Comparison of ENCODE assay signal across 13 cellular contexts in genomic region chr22:32951081-32951806, GRCh38.
DNase-seq lines count a peak whose midpoint lies in the region; ATAC-seq and TF ChIP-seq lines count a peak whose summit lies in the region.
"Had no signal": no experiment of that assay in that cellular context is flagged by ENCODE, and none has a peak within 500 bp of the region (broad histone marks: within the 10 kb centered on the region; RNA-seq: fewer than 3 reads in every experiment).

No MANE protein-coding gene starts in this region.

- H3K9me3 ChIP-seq in BLaER1 (peaks cover 3% of the 10 kb centered on the region; the same call in 1 of the 2 replicates), lower lobe of right lung (no peaks in the 10 kb centered on the region), PC-9 (ENCODE audit: insufficient read depth, low read depth) (no peaks in the 10 kb centered on the region)
- H3K9me3 ChIP-seq: body of pancreas, psoas muscle had no signal

- peak in 1 of 2 donors; percentile 42 for ATAC-seq in lower lobe of right lung
- ATAC-seq: body of pancreas had no signal

- BruUV-seq in PC-9 (replicated peaks; lab: Mats Ljungman, UMichigan): no TSS peak

- H3K4me3 ChIP-seq in BLaER1 (0 out of 2 replicates have a peak overlapping the region, but pooled peaks have one; percentile 19), GM12875 (ENCODE audit: low read depth, low read length) (no peak overlapping the region), choroid plexus epithelial cell (ENCODE audit: low read depth, low read length) (no peak overlapping the region), lower lobe of right lung (no peak overlapping the region), PC-9 (no peak overlapping the region)
- H3K4me3 ChIP-seq: body of pancreas, psoas muscle had no signal

- H3K27me3 ChIP-seq in BLaER1: no peaks in the 10 kb centered on the region
- H3K27me3 ChIP-seq in lower lobe of right lung (ENCODE audit: low read depth): no peaks in the 10 kb centered on the region
- peaks cover 25% of the 10 kb centered on the region for H3K27me3 ChIP-seq in PC-9 (ENCODE audit: insufficient read depth, low read depth)
- H3K27me3 ChIP-seq: body of pancreas had no signal

- TF ChIP-seq CTCF in GM12875 (IDR thresholded peaks at IDR 0.05; ENCODE audit: borderline replicate concordance, insufficient read depth, low read depth, low read length) (0 out of 2 replicates have a peak, but pooled peaks have one; percentile 1), choroid plexus epithelial cell (conservative IDR thresholded peaks at IDR 0.05; ENCODE audit: low read depth, low read length) (peak; percentile 23), lower lobe of right lung (IDR thresholded peaks at IDR 0.05) (peak; percentile 15), PC-9 (conservative IDR thresholded peaks at IDR 0.05) (no peak)

- H4K20me1 ChIP-seq in BLaER1 (no peaks in the 10 kb centered on the region), PC-9 (ENCODE audit: insufficient read depth) (no peaks in the 10 kb centered on the region)

- H3K36me3 ChIP-seq in BLaER1 (no peaks in the 10 kb centered on the region), lower lobe of right lung (no peaks in the 10 kb centered on the region), PC-9 (ENCODE audit: low read depth) (no peaks in the 10 kb centered on the region)

- POLR2A ChIA-PET in PC-9 (lab: Charles Lee; ENCODE audit: unreplicated experiment): interaction anchor here (0.6 kb wide), 1 partner anchor 205 kb away, joined by 4 read pairs; no protein-coding TSS in a partner anchor

- no peak overlapping the region for H2AFZ ChIP-seq in PC-9

- H3K9me2 ChIP-seq in PC-9 (ENCODE audit: insufficient read depth): no peaks in the 10 kb centered on the region

- CTCF ChIA-PET in PC-9 (lab: Charles Lee): interaction anchor here (0.6 kb wide), 1 partner anchor 420 kb away, joined by 6 read pairs; no protein-coding TSS in a partner anchor

- H3K4me1 ChIP-seq in BLaER1: peaks cover 30% of the 10 kb centered on the region
- H3K4me1 ChIP-seq in lower lobe of right lung: peaks cover 35% of the 10 kb centered on the region
- H3K4me1 ChIP-seq in PC-9 (replicated peaks; ENCODE audit: insufficient read depth): no peaks in the 10 kb centered on the region
- H3K4me1 ChIP-seq: body of pancreas, psoas muscle had no signal

- H3K9ac ChIP-seq in BLaER1: peak overlapping the region; percentile 21; the same call in 1 of the 2 replicates

- DNase-seq in choroid plexus epithelial cell (ENCODE audit: low read depth): no peak
- DNase-seq in lower lobe of right lung: no peak
- DNase-seq in midbrain (lab: John Stamatoyannopoulos, UW): no peak
- DNase-seq in NCI-H1092 treated with DMSO at 0.1 percent for 48 hours (lab: John Stamatoyannopoulos, UW): no peak
- no peak for DNase-seq in PC-9
- no peak for DNase-seq in stimulated activated naive CD4-positive, alpha-beta T cell (lab: John Stamatoyannopoulos, UW)
- DNase-seq: activated effector memory CD4-positive, alpha-beta T cell treated with anti-CD3 and anti-CD28 coated beads, Interleukin-2, amount 50 U/mL, for 16 hours; CD4-positive, alpha-beta T cell; KBM-7 had no signal

- no peaks in the 10 kb centered on the region for H3F3A ChIP-seq in PC-9 (ENCODE audit: insufficient read depth, low read depth)

- H3K4me2 ChIP-seq in BLaER1 (peak overlapping the region; percentile 89), PC-9 (no peak overlapping the region)

- H3K27ac ChIP-seq in BLaER1 (peak overlapping the region; percentile 12; the same call in 1 of the 2 replicates), lower lobe of right lung (peak overlapping the region; percentile 59), PC-9 (no peak overlapping the region)
- H3K27ac ChIP-seq: body of pancreas, psoas muscle had no signal

- no peaks in the 10 kb centered on the region for H3K79me2 ChIP-seq in PC-9 (ENCODE audit: low read depth)

- intact Hi-C loops in lower lobe of right lung (cut with DNase I) (no loop called here), PC-9 (cut with micrococcal nuclease; ENCODE audit: unreplicated experiment) (no loop called here)
